1 cellular context compared by ENCODE assay signal in genomic region chr11:20035701-20036601, GRCh38.
TF ChIP-seq lines count a peak whose summit lies in the region.

No MANE protein-coding gene starts in this region.

TF ChIP-seq in HepG2, 621 proteins besides CTCF, POLR2A, EP300 and RAD21 (continued from another document and continues in another):
- peak; percentile 83; the same call in 1 of the 2 replicates for TF ChIP-seq CEBPB (IDR thresholded peaks at IDR 0.05; ENCODE audit: borderline replicate concordance, low read depth, low read length)
- peak; percentile 34; the same call in 1 of the 2 replicates for TF ChIP-seq ZBTB26 (CRISPR knock-in tag; IDR thresholded peaks at IDR 0.05; ENCODE audit: borderline replicate concordance)
- TF ChIP-seq SP5 (CRISPR knock-in tag; IDR thresholded peaks at IDR 0.05; ENCODE audit: borderline replicate concordance, low read depth) = peak; percentile 85
- peak; percentile 64; the same call in 1 of the 2 replicates for TF ChIP-seq SIX4 (CRISPR knock-in tag; IDR thresholded peaks at IDR 0.05)
- no peak for TF ChIP-seq ZNF720 (CRISPR knock-in tag; IDR thresholded peaks at IDR 0.05)
- TF ChIP-seq THYN1 (CRISPR knock-in tag; IDR thresholded peaks at IDR 0.05; ENCODE audit: borderline replicate concordance, low read depth) = no peak
- peak; percentile 42; the same call in 1 of the 2 replicates for TF ChIP-seq ZNF556 (CRISPR knock-in tag; IDR thresholded peaks at IDR 0.05; ENCODE audit: borderline replicate concordance)
- TF ChIP-seq UBTF (CRISPR knock-in tag; IDR thresholded peaks at IDR 0.05) = peak; percentile 73
- no peak; the same call in none of the 2 replicates for TF ChIP-seq CBX5 (CRISPR knock-in tag; IDR thresholded peaks at IDR 0.05; ENCODE audit: borderline replicate concordance)
- TF ChIP-seq ZNF44 (CRISPR knock-in tag; IDR thresholded peaks at IDR 0.05) = no peak
- TF ChIP-seq SRF (IDR thresholded peaks at IDR 0.05; ENCODE audit: low read depth, low read length) = no peak
- TF ChIP-seq RBM39 (IDR thresholded peaks at IDR 0.05; ENCODE audit: low read depth, low read length, poor library complexity, severe bottlenecking) = no peak
- TF ChIP-seq, protein P1, sequence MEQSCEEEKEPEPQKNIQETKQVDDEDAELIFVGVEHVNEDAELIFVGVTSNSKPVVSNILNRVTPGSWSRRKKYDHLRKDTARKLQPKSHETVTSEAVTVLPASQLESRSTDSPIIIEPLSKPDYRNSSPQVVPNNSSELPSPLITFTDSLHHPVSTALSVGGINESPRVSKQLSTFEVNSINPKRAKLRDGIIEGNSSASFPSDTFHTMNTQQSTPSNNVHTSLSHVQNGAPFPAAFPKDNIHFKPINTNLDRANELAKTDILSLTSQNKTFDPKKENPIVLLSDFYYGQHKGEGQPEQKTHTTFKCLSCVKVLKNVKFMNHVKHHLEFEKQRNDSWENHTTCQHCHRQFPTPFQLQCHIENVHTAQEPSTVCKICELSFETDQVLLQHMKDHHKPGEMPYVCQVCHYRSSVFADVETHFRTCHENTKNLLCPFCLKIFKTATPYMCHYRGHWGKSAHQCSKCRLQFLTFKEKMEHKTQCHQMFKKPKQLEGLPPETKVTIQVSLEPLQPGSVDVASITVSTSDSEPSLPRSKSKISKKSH (CRISPR knock-in tag; IDR thresholded peaks at IDR 0.05; ENCODE audit: borderline replicate concordance) = 0 out of 2 replicates have a peak, but pooled peaks have one; percentile 68
- TF ChIP-seq HOXA7 (CRISPR knock-in tag; IDR thresholded peaks at IDR 0.05) = no peak
- TF ChIP-seq, protein P2, sequence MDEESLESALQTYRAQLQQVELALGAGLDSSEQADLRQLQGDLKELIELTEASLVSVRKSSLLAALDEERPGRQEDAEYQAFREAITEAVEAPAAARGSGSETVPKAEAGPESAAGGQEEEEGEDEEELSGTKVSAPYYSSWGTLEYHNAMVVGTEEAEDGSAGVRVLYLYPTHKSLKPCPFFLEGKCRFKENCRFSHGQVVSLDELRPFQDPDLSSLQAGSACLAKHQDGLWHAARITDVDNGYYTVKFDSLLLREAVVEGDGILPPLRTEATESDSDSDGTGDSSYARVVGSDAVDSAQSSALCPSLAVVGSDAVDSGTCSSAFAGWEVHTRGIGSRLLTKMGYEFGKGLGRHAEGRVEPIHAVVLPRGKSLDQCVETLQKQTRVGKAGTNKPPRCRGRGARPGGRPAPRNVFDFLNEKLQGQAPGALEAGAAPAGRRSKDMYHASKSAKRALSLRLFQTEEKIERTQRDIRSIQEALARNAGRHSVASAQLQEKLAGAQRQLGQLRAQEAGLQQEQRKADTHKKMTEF (CRISPR knock-in tag; IDR thresholded peaks at IDR 0.05) = peak; percentile 94
- TF ChIP-seq ZSCAN31 (CRISPR knock-in tag; IDR thresholded peaks at IDR 0.05; ENCODE audit: low read depth) = no peak
- no peak for TF ChIP-seq POLR2AphosphoS2 (IDR thresholded peaks at IDR 0.05; ENCODE audit: low read depth, low read length)
- no peak for TF ChIP-seq ZNF160 (CRISPR knock-in tag; IDR thresholded peaks at IDR 0.05)
- TF ChIP-seq ZNF557 (CRISPR knock-in tag; IDR thresholded peaks at IDR 0.05) = 0 out of 2 replicates have a peak, but pooled peaks have one; percentile 78
- TF ChIP-seq, protein P3, sequence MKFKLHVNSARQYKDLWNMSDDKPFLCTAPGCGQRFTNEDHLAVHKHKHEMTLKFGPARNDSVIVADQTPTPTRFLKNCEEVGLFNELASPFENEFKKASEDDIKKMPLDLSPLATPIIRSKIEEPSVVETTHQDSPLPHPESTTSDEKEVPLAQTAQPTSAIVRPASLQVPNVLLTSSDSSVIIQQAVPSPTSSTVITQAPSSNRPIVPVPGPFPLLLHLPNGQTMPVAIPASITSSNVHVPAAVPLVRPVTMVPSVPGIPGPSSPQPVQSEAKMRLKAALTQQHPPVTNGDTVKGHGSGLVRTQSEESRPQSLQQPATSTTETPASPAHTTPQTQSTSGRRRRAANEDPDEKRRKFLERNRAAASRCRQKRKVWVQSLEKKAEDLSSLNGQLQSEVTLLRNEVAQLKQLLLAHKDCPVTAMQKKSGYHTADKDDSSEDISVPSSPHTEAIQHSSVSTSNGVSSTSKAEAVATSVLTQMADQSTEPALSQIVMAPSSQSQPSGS (CRISPR knock-in tag; IDR thresholded peaks at IDR 0.05) = peak; percentile 92
- no peak for TF ChIP-seq ARNT (IDR thresholded peaks at IDR 0.05)
- TF ChIP-seq ZNF816 (CRISPR knock-in tag; IDR thresholded peaks at IDR 0.05; ENCODE audit: borderline replicate concordance) = no peak
- peak; percentile 77 for TF ChIP-seq RERE (CRISPR knock-in tag; IDR thresholded peaks at IDR 0.05; ENCODE audit: low read depth)
- TF ChIP-seq LCORL (IDR thresholded peaks at IDR 0.05) = no peak
- peak; percentile 97 for TF ChIP-seq LCORL (CRISPR knock-in tag; IDR thresholded peaks at IDR 0.05)
- TF ChIP-seq ZNF75D (CRISPR knock-in tag; IDR thresholded peaks at IDR 0.05; ENCODE audit: borderline replicate concordance) = no peak
- TF ChIP-seq, protein P4, sequence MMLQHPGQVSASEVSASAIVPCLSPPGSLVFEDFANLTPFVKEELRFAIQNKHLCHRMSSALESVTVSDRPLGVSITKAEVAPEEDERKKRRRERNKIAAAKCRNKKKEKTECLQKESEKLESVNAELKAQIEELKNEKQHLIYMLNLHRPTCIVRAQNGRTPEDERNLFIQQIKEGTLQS (CRISPR knock-in tag; IDR thresholded peaks at IDR 0.05) = peak; percentile 88
- peak; percentile 73; the same call in 1 of the 2 replicates for TF ChIP-seq NRL (CRISPR knock-in tag; IDR thresholded peaks at IDR 0.05; ENCODE audit: borderline replicate concordance)
- TF ChIP-seq, protein P5, sequence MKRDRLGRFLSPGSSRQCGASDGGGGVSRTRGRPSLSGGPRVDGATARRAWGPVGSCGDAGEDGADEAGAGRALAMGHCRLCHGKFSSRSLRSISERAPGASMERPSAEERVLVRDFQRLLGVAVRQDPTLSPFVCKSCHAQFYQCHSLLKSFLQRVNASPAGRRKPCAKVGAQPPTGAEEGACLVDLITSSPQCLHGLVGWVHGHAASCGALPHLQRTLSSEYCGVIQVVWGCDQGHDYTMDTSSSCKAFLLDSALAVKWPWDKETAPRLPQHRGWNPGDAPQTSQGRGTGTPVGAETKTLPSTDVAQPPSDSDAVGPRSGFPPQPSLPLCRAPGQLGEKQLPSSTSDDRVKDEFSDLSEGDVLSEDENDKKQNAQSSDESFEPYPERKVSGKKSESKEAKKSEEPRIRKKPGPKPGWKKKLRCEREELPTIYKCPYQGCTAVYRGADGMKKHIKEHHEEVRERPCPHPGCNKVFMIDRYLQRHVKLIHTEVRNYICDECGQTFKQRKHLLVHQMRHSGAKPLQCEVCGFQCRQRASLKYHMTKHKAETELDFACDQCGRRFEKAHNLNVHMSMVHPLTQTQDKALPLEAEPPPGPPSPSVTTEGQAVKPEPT (CRISPR knock-in tag; IDR thresholded peaks at IDR 0.05; ENCODE audit: low read depth) = no peak; the same call in 1 of the 2 replicates
- TF ChIP-seq ZNF20 (CRISPR knock-in tag; IDR thresholded peaks at IDR 0.05) = no peak
- peak; percentile 82 for TF ChIP-seq IRF9 (CRISPR knock-in tag; IDR thresholded peaks at IDR 0.05; ENCODE audit: borderline replicate concordance)
- TF ChIP-seq PRDM4 (CRISPR knock-in tag; IDR thresholded peaks at IDR 0.05; ENCODE audit: borderline replicate concordance) = no peak
- no peak for TF ChIP-seq NFE2 (CRISPR knock-in tag; IDR thresholded peaks at IDR 0.05)
- no peak for TF ChIP-seq ZC3H4 (CRISPR knock-in tag; IDR thresholded peaks at IDR 0.05; ENCODE audit: borderline replicate concordance)
- TF ChIP-seq ZFP82 (CRISPR knock-in tag; IDR thresholded peaks at IDR 0.05; ENCODE audit: borderline replicate concordance) = no peak
- TF ChIP-seq AGO2 (optimal IDR thresholded peaks at IDR 0.05; ENCODE audit: low read depth, low read length) = no peak
- TF ChIP-seq ZNF432 (CRISPR knock-in tag; IDR thresholded peaks at IDR 0.05; ENCODE audit: borderline replicate concordance) = no peak
- TF ChIP-seq SRSF1 (optimal IDR thresholded peaks at IDR 0.05; ENCODE audit: low read depth, low read length) = no peak
